In the genomic region with DNA sequence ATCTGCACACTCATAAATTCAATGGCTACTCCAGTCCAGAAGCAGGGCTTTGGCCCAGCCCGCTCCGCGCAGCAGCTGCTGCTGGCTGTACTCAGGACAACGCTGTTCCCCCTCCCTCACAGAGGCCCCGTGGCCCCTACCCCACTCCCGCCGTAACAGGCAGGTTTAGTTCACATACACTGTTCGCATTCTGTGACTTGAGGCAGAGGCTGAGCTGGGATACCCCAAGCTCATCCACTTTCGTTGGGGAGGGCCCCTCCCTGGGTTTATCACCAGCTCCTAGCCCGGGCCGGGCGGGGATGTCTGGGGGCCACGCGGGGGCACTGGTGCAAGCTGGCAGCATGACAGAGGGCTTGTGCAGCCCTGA, we compare ENCODE assay signal across 16 cellular contexts. TPM values are rescaled to one million over a fixed set of nuclear protein-coding genes. Genes with fewer than 3 reads are reported as not detected.
DNase-seq lines count a peak whose midpoint lies in the region; ATAC-seq and TF ChIP-seq lines count a peak whose summit lies in the region.
"Had no signal": no experiment of that assay in that cellular context is flagged by ENCODE, and none has a peak within 500 bp of the region (broad histone marks: within the 10 kb centered on the region; RNA-seq: fewer than 3 reads in every experiment).

No MANE protein-coding gene starts in this region.

- RAD21 ChIA-PET in HCT116 (lab: Charles Lee; ENCODE audit: low non-redundant PET in 1 of 2, low total read pairs in 2 of 2, uncharacterized antibody in 2 of 2, unreplicated experiment in 2 of 2), result no interaction called here

- no peaks in the 10 kb centered on the region for H3K9me2 ChIP-seq in HCT116 (ENCODE audit: insufficient read depth)

- H3K79me2 ChIP-seq in HCT116 (ENCODE audit: insufficient read depth, low read length) (no peaks in the 10 kb centered on the region), neural progenitor cell (ENCODE audit: low read depth) (no peaks in the 10 kb centered on the region)

- no peak overlapping the region for H3K4me3 Mint-ChIP-seq in neural progenitor cell
- H3K4me3 Mint-ChIP-seq: activated CD4-positive, alpha-beta memory T cell treated with anti-CD3 and anti-CD28 coated beads, Interleukin-2, amount 10 ng/mL, durations not matched to agents 7 days and 5 days; activated naive CD8-positive, alpha-beta T cell treated with anti-CD3 and anti-CD28 coated beads, Interleukin-2, amount 50 U/mL, for 24 hours had no signal

- TF ChIP-seq EP300 in gastroesophageal sphincter (IDR thresholded peaks at IDR 0.05), result no peak

- H3K4me3 ChIP-seq in HCT116 (replicated peaks in 1 of 2; ENCODE audit: low read depth in 1 of 2, low read length in 2 of 2) (no peak overlapping the region), neural progenitor cell (no peak overlapping the region), gastroesophageal sphincter (no peak overlapping the region), upper lobe of right lung (no peak overlapping the region)
- H3K4me3 ChIP-seq: breast epithelium had no signal

- H3F3A ChIP-seq in neural progenitor cell (ENCODE audit: low read depth), result no peaks in the 10 kb centered on the region

- H3K27ac ChIP-seq in C4-2B (no peak overlapping the region), HCT116 (ENCODE audit: low read depth, low read length) (no peak overlapping the region), VCaP (no peak overlapping the region), neural progenitor cell (no peak overlapping the region), gastroesophageal sphincter (no peak overlapping the region), upper lobe of right lung (no peak overlapping the region)
- H3K27ac ChIP-seq: breast epithelium, WERI-Rb-1 had no signal

- no peak for TF ChIP-seq POLR2A in HCT116 (IDR thresholded peaks at IDR 0.05; ENCODE audit: borderline replicate concordance, extremely low read depth, insufficient read depth, insufficient read length)
- no peak for TF ChIP-seq POLR2A in gastroesophageal sphincter (IDR thresholded peaks at IDR 0.05)

- no peak overlapping the region for H3K9ac ChIP-seq in HCT116 (ENCODE audit: low read length)
- no peak overlapping the region for H3K9ac ChIP-seq in neural progenitor cell

- 0 to 94% methylated on average over 1 to 3 of the region's 14 CpGs for WGBS in gastroesophageal sphincter (ENCODE audit: low coverage in 1 of 2), 2 donors

- TF ChIP-seq CTCF in C4-2B (conservative IDR thresholded peaks at IDR 0.05) (peak; percentile 58), HCT116 (IDR thresholded peaks at IDR 0.05 in 2 of 3, conservative IDR thresholded peaks at IDR 0.05 in 1 of 3; ENCODE audit: borderline replicate concordance in 1 of 3, insufficient read depth in 1 of 3, low read depth in 2 of 3, low read length in 2 of 3) (no peak), VCaP (conservative IDR thresholded peaks at IDR 0.05) (peak; percentile 43), neural progenitor cell (IDR thresholded peaks at IDR 0.05) (peak; percentile 0), gastroesophageal sphincter (IDR thresholded peaks at IDR 0.05) (no peak), upper lobe of right lung (IDR thresholded peaks at IDR 0.05) (no peak)

- intact Hi-C loops in HCT116 (cut with micrococcal nuclease), result no loop called here
- intact Hi-C loops in upper lobe of right lung (cut with DNase I), result no loop called here

- H3K9me3 Mint-ChIP-seq in neural progenitor cell, result no peaks in the 10 kb centered on the region
- H3K9me3 Mint-ChIP-seq: activated CD4-positive, alpha-beta memory T cell treated with anti-CD3 and anti-CD28 coated beads, Interleukin-2, amount 10 ng/mL, durations not matched to agents 7 days and 5 days; activated naive CD8-positive, alpha-beta T cell treated with anti-CD3 and anti-CD28 coated beads, Interleukin-2, amount 50 U/mL, for 24 hours had no signal

- TF ChIP-seq RAD21 in HCT116 (IDR thresholded peaks at IDR 0.05; ENCODE audit: low read depth), result no peak

- H3K27me3 ChIP-seq in HCT116 (ENCODE audit: insufficient read depth, low read length) (peaks cover 8% of the 10 kb centered on the region; the same call in 1 of the 2 replicates), neural progenitor cell (no peaks in the 10 kb centered on the region), gastroesophageal sphincter (peaks cover 3% of the 10 kb centered on the region), upper lobe of right lung (no peaks in the 10 kb centered on the region)
- H3K27me3 ChIP-seq: breast epithelium had no signal

- H3K4me2 ChIP-seq in HCT116 (ENCODE audit: low read length), result no peak overlapping the region
- no peak overlapping the region for H3K4me2 ChIP-seq in neural progenitor cell

- H3K36me3 Mint-ChIP-seq in neural progenitor cell, result no peaks in the 10 kb centered on the region

- ATAC-seq in HCT116, result peak; percentile 48
- no peak for ATAC-seq in gastroesophageal sphincter
- ATAC-seq in upper lobe of right lung, result no peak

- H3K9me3 ChIP-seq in HCT116 (ENCODE audit: control insufficient read depth in 1 of 2, insufficient read depth in 1 of 2, low read depth in 1 of 2, low read length in 2 of 2), result no peaks in the 10 kb centered on the region
- no peaks in the 10 kb centered on the region for H3K9me3 ChIP-seq in neural progenitor cell (ENCODE audit: low read depth)
- H3K9me3 ChIP-seq in gastroesophageal sphincter, result no peaks in the 10 kb centered on the region
- H3K9me3 ChIP-seq in upper lobe of right lung, result no peaks in the 10 kb centered on the region
- H3K9me3 ChIP-seq: breast epithelium had no signal

- H3K27ac Mint-ChIP-seq in neural progenitor cell, result peak overlapping the region; percentile 60
- H3K27ac Mint-ChIP-seq: activated CD4-positive, alpha-beta memory T cell treated with anti-CD3 and anti-CD28 coated beads, Interleukin-2, amount 10 ng/mL, durations not matched to agents 7 days and 5 days; activated naive CD8-positive, alpha-beta T cell treated with anti-CD3 and anti-CD28 coated beads, Interleukin-2, amount 50 U/mL, for 24 hours had no signal

- H4K20me1 ChIP-seq in HCT116 (ENCODE audit: insufficient read depth) (no peaks in the 10 kb centered on the region), neural progenitor cell (ENCODE audit: low read depth) (no peaks in the 10 kb centered on the region)

- BruUV-seq in HCT116 (replicated peaks; lab: Mats Ljungman, UMichigan), result no TSS peak

- H2AFZ ChIP-seq in HCT116 (ENCODE audit: low read depth, low read length, poor library complexity, severe bottlenecking) (no peak overlapping the region), neural progenitor cell (replicated peaks) (no peak overlapping the region)

- CTCF ChIA-PET in HCT116 (lab: Charles Lee), result interaction anchor here (0.9 to 1.7 kb wide), 10 partner anchors 9 to 137 kb away, joined by 3 to 13 read pairs (median 5); no protein-coding TSS in a partner anchor

- H3K4me1 Mint-ChIP-seq in neural progenitor cell, result peaks cover 7% of the 10 kb centered on the region
- H3K4me1 Mint-ChIP-seq: activated CD4-positive, alpha-beta memory T cell treated with anti-CD3 and anti-CD28 coated beads, Interleukin-2, amount 10 ng/mL, durations not matched to agents 7 days and 5 days; activated naive CD8-positive, alpha-beta T cell treated with anti-CD3 and anti-CD28 coated beads, Interleukin-2, amount 50 U/mL, for 24 hours had no signal

- H3K36me3 ChIP-seq in HCT116 (ENCODE audit: control insufficient read depth in 1 of 2, insufficient read depth in 2 of 2, low read length in 2 of 2) (no peaks in the 10 kb centered on the region), neural progenitor cell (no peaks in the 10 kb centered on the region), gastroesophageal sphincter (peaks cover 0 to 4% of the 10 kb centered on the region in 2 donors), upper lobe of right lung (no peaks in the 10 kb centered on the region)
- H3K36me3 ChIP-seq: breast epithelium, WERI-Rb-1 had no signal

- peaks cover 9% of the 10 kb centered on the region for H3K27me3 Mint-ChIP-seq in neural progenitor cell (ENCODE audit: insufficient read depth, low read depth)

- DNase-seq in HCT116 (ENCODE audit: low read depth, low spot score) (no peak), neural progenitor cell (ENCODE audit: low spot score) (no peak), SKM-1 treated with dmso at 0.1 percent for 144 hours (lab: John Stamatoyannopoulos, UW; ENCODE audit: unreplicated experiment) (no peak), upper lobe of right lung (no peak)
- DNase-seq: NCI-H187 had no signal

- H3K4me1 ChIP-seq in HCT116 (ENCODE audit: control insufficient read depth in 1 of 2, insufficient read depth in 2 of 2, low read length in 2 of 2) (no peaks in the 10 kb centered on the region), neural progenitor cell (no peaks in the 10 kb centered on the region), gastroesophageal sphincter (no peaks in the 10 kb centered on the region), upper lobe of right lung (no peaks in the 10 kb centered on the region)
- H3K4me1 ChIP-seq: breast epithelium had no signal

- POLR2A ChIA-PET in HCT116 (lab: Charles Lee), result interaction anchor here (1.2 kb wide), 1 partner anchor 19 kb away, joined by 7 read pairs; no protein-coding TSS in a partner anchor

TF ChIP-seq in HCT116, 20 proteins besides CTCF, POLR2A, EP300 and RAD21:
- TF ChIP-seq CBX3 (IDR thresholded peaks at IDR 0.05; ENCODE audit: low read depth), result no peak
- no peak for TF ChIP-seq SIN3A (IDR thresholded peaks at IDR 0.05; ENCODE audit: low read depth)
- TF ChIP-seq JUND (IDR thresholded peaks at IDR 0.05), result no peak
- TF ChIP-seq EGR1 (IDR thresholded peaks at IDR 0.05; ENCODE audit: low read depth), result no peak
- TF ChIP-seq, protein P1, sequence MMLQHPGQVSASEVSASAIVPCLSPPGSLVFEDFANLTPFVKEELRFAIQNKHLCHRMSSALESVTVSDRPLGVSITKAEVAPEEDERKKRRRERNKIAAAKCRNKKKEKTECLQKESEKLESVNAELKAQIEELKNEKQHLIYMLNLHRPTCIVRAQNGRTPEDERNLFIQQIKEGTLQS (IDR thresholded peaks at IDR 0.05), result no peak
- TF ChIP-seq EZH2phosphoT487 (IDR thresholded peaks at IDR 0.05; ENCODE audit: borderline replicate concordance), result no peak
- TF ChIP-seq ZFX (IDR thresholded peaks at IDR 0.05), result no peak
- no peak for TF ChIP-seq SP1 (IDR thresholded peaks at IDR 0.05; ENCODE audit: low read depth)
- no peak for TF ChIP-seq ZNF274 (IDR thresholded peaks at IDR 0.05; ENCODE audit: low read depth, low read length)
- TF ChIP-seq, protein P2, sequence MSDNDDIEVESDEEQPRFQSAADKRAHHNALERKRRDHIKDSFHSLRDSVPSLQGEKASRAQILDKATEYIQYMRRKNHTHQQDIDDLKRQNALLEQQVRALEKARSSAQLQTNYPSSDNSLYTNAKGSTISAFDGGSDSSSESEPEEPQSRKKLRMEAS (IDR thresholded peaks at IDR 0.05), result no peak

RNA-seq across cellular contexts. Expression of a gene that starts 52.4 kb away (rescaled TPM):
- 1.4 TPM for total RNA-seq in HCT116 (2021; ENCODE audit: unreplicated experiment)
- 1.2 and 1.4 TPM in 2 replicates for polyA plus RNA-seq in HCT116 (2012)
- total RNA-seq in neural progenitor cell (ENCODE audit: low replicate concordance), result 8.6 and 9.0 TPM in 2 replicates
- 1 to 10 TPM in 1 of 4 donors, under 1 TPM in 2, not detected in 1; 0.19 to 1.3 (median 0.67) TPM for total RNA-seq in gastroesophageal sphincter
- not detected for total RNA-seq in upper lobe of right lung
- total RNA-seq: activated CD4-positive, alpha-beta memory T cell treated with anti-CD3 and anti-CD28 coated beads, Interleukin-2, amount 10 ng/mL, durations not matched to agents 7 days and 5 days; dermis blood vessel endothelial cell; G401; T-helper 1 cell treated with Interleukin-12 subunit alpha and Interleukin-12 subunit beta and Interleukin-4 antibody, amounts not matched to agents 30 ng/mL and 1 ng/mL, for 36 hours had no signal
- polyA plus RNA-seq: urinary bladder had no signal

Comparison
In these comparisons a context has a peak if more than half of its experiments do, and no peak if none do; other contexts are left out.
1. CTCF ChIP-seq: peak in C4-2B (single experiment), VCaP (single experiment) and neural progenitor cell (single experiment); none in HCT116 (0 of 3), gastroesophageal sphincter (0 of 4) and upper lobe of right lung (single experiment).